In the genomic region with DNA sequence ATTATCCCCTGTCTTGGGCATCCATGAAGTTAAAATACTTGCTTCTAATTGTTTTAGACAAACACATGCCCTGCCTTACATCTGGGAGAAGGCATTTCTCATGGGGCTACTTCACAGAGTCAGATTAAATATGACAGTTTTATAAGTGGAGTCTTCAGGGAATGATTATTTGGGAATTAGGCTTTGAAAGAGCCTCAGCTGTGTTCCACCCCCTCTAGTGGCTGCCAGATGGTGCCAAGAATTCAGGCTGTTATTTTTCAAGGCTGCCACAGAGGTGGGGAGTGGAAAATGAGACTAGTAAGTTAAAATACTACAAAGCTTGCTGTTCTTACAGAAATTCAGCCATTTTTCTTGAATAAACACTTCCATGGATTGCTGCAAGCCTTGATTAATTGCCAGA, we compare ENCODE assay signal across 16 cellular contexts. TPM values are rescaled to one million over a fixed set of nuclear protein-coding genes. Genes with fewer than 3 reads are reported as not detected.
DNase-seq lines count a peak whose midpoint lies in the region; ATAC-seq and TF ChIP-seq lines count a peak whose summit lies in the region.
"Had no signal": no experiment of that assay in that cellular context is flagged by ENCODE, and none has a peak within 500 bp of the region (broad histone marks: within the 10 kb centered on the region; RNA-seq: fewer than 3 reads in every experiment).

No MANE protein-coding gene starts in this region.

- DNase-seq in AG09309 (ENCODE audit: low read depth) (no peak), H4 (ENCODE audit: low spot score) (peak; percentile 38), SW480 (ENCODE audit: low spot score) (peak; percentile 9), foreskin fibroblast (peak; percentile 17 to 37), CD1c-positive myeloid dendritic cell (ENCODE audit: extremely low spot score) (no peak), NCI-H748 (lab: John Stamatoyannopoulos, UW; ENCODE audit: unreplicated experiment) (no peak), HuH-7.5 (ENCODE audit: low spot score) (no peak)
- DNase-seq: dermis blood vessel endothelial cell; left ventricle myocardium superior; NCI-H2171; RPMI8226; stimulated activated CD4-positive, alpha-beta T cell treated with anti-CD3 and anti-CD28 coated beads, Interleukin-2, amount 100 ng/mL, for 24 hours; T-helper 9 cell had no signal

- H3K4me3 ChIP-seq in AG09309 (ENCODE audit: control insufficient read depth, low read depth, low read length) (no peak overlapping the region), foreskin fibroblast (ENCODE audit: low read depth in 1 of 2, low read length in 2 of 2) (no peak overlapping the region)
- H3K4me3 ChIP-seq: K562 had no signal

- no peak for ATAC-seq in GM21447 (IDR thresholded peaks at IDR 0.05; ENCODE audit: unreplicated experiment)
- ATAC-seq: K562; left ventricle myocardium superior; stimulated activated memory B cell treated with anti-CD40 and anti-IgM and Interleukin-4, amounts not matched to agents 10 μg/mL and 1 μg/mL and 100 μg/mL, for 72 hours had no signal

- TF ChIP-seq CTCF in AG09309 (IDR thresholded peaks at IDR 0.05; ENCODE audit: control insufficient read depth, insufficient read depth, low read depth, low read length, missing control alignments) (peak; percentile 51), foreskin fibroblast (IDR thresholded peaks at IDR 0.05; ENCODE audit: low read depth, low read length) (peak; percentile 38)

RNA-seq across cellular contexts. Expression of a gene that starts 45.8 kb away (rescaled TPM):
- 53.6 and 60.4 TPM in 2 replicates for total RNA-seq in H4 (2014; rRNA removed; shearing (Covaris generic))

Comparison
In these comparisons a context has a peak if more than half of its experiments do, and no peak if none do; other contexts are left out.
1. DNase-seq: peak in H4 (single experiment), SW480 (single experiment) and foreskin fibroblast (2 of 2); none in AG09309 (single experiment), CD1c-positive myeloid dendritic cell (single experiment), NCI-H748 (single experiment) and HuH-7.5 (single experiment).